ENCODE assay signal across 19 cellular contexts in the genomic region with DNA sequence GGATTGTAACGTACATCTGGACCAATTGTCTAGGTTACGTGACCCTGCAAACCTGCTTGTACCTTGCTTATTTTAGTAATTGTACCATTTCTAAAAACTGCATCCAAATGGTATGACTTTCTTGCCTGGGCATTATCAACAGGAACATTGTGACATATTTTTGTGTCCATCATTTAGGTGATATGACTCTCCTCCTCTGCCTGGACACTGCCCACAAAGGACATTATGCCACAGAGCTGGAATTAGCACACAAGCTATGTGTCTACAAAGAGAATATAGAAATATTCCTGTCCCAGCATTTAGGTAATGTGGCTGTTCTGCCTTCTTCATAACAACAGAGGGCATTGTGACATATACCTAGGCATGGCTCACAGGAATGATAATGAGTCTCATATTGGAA.
"Had no signal": no experiment of that assay in that cellular context is flagged by ENCODE, and none has a peak within 500 bp of the region (broad histone marks: within the 10 kb centered on the region; RNA-seq: fewer than 3 reads in every experiment).

No MANE protein-coding gene starts in this region.

- H3K4me1 ChIP-seq: SJSA1 had no signal

- DNase-seq: KBM-7, MM.1S, NCI-H1092 treated with DMSO at 0.1 percent for 48 hours, NCI-H1436, NCI-H187, NCI-H2029, NCI-H2081 treated with DMSO at 0.1 percent for 48 hours, NCI-H2171, NCI-H226, NCI-H446, NCI-H510A, NCI-H524 treated with DMSO at 0.1 percent for 48 hours, NCI-H69, NCI-H774, RPMI8226, SIG-M5 had no signal

- H3K4me3 ChIP-seq: SJSA1, SK-N-MC had no signal

- H3K36me3 ChIP-seq: SJSA1 had no signal

- H3K27ac ChIP-seq: HL-60, SJSA1, SK-N-MC had no signal

- H3K27me3 ChIP-seq: SJSA1 had no signal

- H3K9me3 ChIP-seq: SJSA1 had no signal
